22 cellular contexts compared by ENCODE assay signal in the genomic region with DNA sequence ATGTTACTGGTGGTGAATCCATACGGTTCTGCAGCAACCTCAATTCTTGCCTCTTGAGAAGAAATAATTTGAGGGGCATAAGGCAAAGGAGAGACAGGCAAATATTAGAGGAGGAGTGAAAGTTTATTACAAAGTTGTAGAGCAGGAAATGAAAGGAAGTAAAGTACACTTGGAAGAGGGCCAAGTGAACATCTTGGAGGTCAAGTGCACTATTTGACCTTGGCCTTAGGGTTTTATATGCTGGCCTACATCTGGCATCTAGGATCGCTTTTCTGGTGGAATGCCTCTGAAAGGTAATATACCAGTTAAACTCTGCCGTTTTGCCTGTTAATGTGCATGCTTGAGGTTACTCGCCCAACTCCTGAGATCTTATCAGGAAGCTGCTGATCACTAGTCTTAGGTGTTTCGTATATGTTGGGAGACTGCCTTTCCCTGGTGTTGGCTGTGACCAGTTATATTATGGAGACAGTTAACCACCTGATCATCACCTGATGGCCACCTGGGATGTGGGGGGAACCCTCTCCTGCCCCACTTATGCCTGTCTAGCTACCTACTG.
DNase-seq lines count a peak whose midpoint lies in the region; ATAC-seq, FAIRE-seq and TF ChIP-seq lines count a peak whose summit lies in the region.
"Had no signal": no experiment of that assay in that cellular context is flagged by ENCODE, and none has a peak within 500 bp of the region (broad histone marks: within the 10 kb centered on the region; RNA-seq: fewer than 3 reads in every experiment).

No MANE protein-coding gene starts in this region.

- no peak overlapping the region for H3K4me3 Mint-ChIP-seq in activated T-helper 2 cell treated with anti-CD3 and anti-CD28 coated beads, Interferon-gamma antibody, Interleukin-2, Interleukin-4, amounts not matched to agents 10 μg/mL and 5 μg/mL and 100 μg/mL, durations not matched to agents 14 hours and 24 hours and 36 hours (ENCODE audit: low read depth)
- H3K4me3 Mint-ChIP-seq: B cell; CD4-positive, alpha-beta T cell; HFFc6; T-cell had no signal

- H3K4me1 ChIP-seq in mammary epithelial cell (ENCODE audit: insufficient read depth, low read length) (no peaks in the 10 kb centered on the region), breast epithelium (no peaks in the 10 kb centered on the region), small intestine (ENCODE audit: control insufficient read depth in 2 of 2, insufficient read depth in 1 of 2, low read depth in 1 of 2, low read length in 1 of 2) (no peaks in the 10 kb centered on the region)

- TF ChIP-seq CTCF in mammary epithelial cell (conservative IDR thresholded peaks at IDR 0.05 in 1 of 2, IDR thresholded peaks at IDR 0.05 in 1 of 2; ENCODE audit: extremely low read depth in 1 of 2, insufficient read depth in 1 of 2, low read depth in 1 of 2, low read length in 2 of 2): no peak
- no peak for TF ChIP-seq CTCF in breast epithelium (IDR thresholded peaks at IDR 0.05)

- H3K9me3 ChIP-seq in mammary epithelial cell (replicated peaks; ENCODE audit: insufficient read depth, low read length) (no peaks in the 10 kb centered on the region), breast epithelium (no peaks in the 10 kb centered on the region), small intestine (ENCODE audit: control insufficient read depth, low read depth) (no peaks in the 10 kb centered on the region)

- in situ Hi-C loops in mammary epithelial cell (cut with MboI; ENCODE audit: low sequenced_read_pairs in 2 of 2): no loop called here

- H3K36me3 ChIP-seq in mammary epithelial cell (ENCODE audit: insufficient read depth, low read length) (peaks cover 3% of the 10 kb centered on the region), breast epithelium (no peaks in the 10 kb centered on the region), small intestine (ENCODE audit: control insufficient read depth in 2 of 2, insufficient read depth in 2 of 2, low read length in 2 of 2) (no peaks in the 10 kb centered on the region)

- TF ChIP-seq POLR2A in breast epithelium (IDR thresholded peaks at IDR 0.05): no peak

- dilution Hi-C loops in mammary epithelial cell (cut with HindIII; ENCODE audit: low sequenced_read_pairs): no loop called here

- H3K27ac ChIP-seq in mammary epithelial cell (ENCODE audit: insufficient read depth, low read depth, low read length) (no peak overlapping the region), breast epithelium (no peak overlapping the region), small intestine (ENCODE audit: low read depth in 1 of 2, low read length in 1 of 2) (no peak overlapping the region)
- H3K27ac ChIP-seq: GM23248, PC-9, SK-N-MC had no signal

- 38% methylated on average over 5 of the region's 5 CpGs for whole genome bisulfite sequencing in mammary epithelial cell (ENCODE audit: low coverage, missing lambda C conversion rate)
- WGBS in small intestine, 3 donors: 32 to 64% (median 46%) methylated on average over 5 of the region's 5 CpGs

- intact Hi-C loops in mammary epithelial cell (cut with micrococcal nuclease): no loop called here
- intact Hi-C loops in breast epithelium (cut with DNase I; ENCODE audit: low total_unique reads): no loop called here
- intact Hi-C loops in activated T-helper 2 cell treated with anti-CD3 and anti-CD28 coated beads, Interferon-gamma antibody, Interleukin-2, Interleukin-4, amounts not matched to agents 10 μg/mL and 5 μg/mL and 100 μg/mL, durations not matched to agents 14 hours and 24 hours and 36 hours (cut with micrococcal nuclease): no loop called here

- no peak overlapping the region for H3K4me2 ChIP-seq in mammary epithelial cell (ENCODE audit: insufficient read depth, low read depth, low read length)
- H3K4me2 ChIP-seq: PC-9 had no signal

- CTCF ChIA-PET in mammary epithelial cell (lab: Charles Lee; ENCODE audit: low non-redundant PET): no interaction called here

- no peaks in the 10 kb centered on the region for H3K27me3 ChIP-seq in mammary epithelial cell (ENCODE audit: insufficient read depth, low read length)
- H3K27me3 ChIP-seq in breast epithelium: no peaks in the 10 kb centered on the region
- H3K27me3 ChIP-seq in small intestine (ENCODE audit: control insufficient read depth in 2 of 2, insufficient read depth in 2 of 2, low read length in 2 of 2): no peaks in the 10 kb centered on the region

- ATAC-seq in HG03354 (IDR thresholded peaks at IDR 0.05; ENCODE audit: poor library complexity, severe bottlenecking, unreplicated experiment): no peak
- no peak for ATAC-seq in HG03039 (IDR thresholded peaks at IDR 0.05; ENCODE audit: unreplicated experiment)
- ATAC-seq: T-cell had no signal

- DNase-seq in mammary epithelial cell (peak; percentile 14), breast epithelium (ENCODE audit: low spot score in 2 of 2) (no peak), HT-29 (ENCODE audit: low spot score) (peak; percentile 49), small intestine (peak; percentile 58), NCI-H2227 treated with DMSO at 0.1 percent for 48 hours (lab: John Stamatoyannopoulos, UW) (no peak)
- DNase-seq in activated T-helper 2 cell treated with anti-CD3 and anti-CD28 coated beads, Interferon-gamma antibody, Interleukin-2, Interleukin-4, amounts not matched to agents 10 μg/mL and 5 μg/mL and 100 μg/mL, durations not matched to agents 14 hours and 24 hours and 36 hours (ENCODE audit: low spot score): no peak
- DNase-seq: CD4-positive, alpha-beta T cell; GM23248; HFFc6; Kasumi-1; MV-4-11; NCI-H1436; NCI-H2029 treated with DMSO at 0.1 percent for 48 hours; NCI-H345; NCI-H526 treated with DMSO at 0.1 percent for 48 hours; T-cell had no signal

- BruUV-seq in mammary epithelial cell (replicated peaks; lab: Mats Ljungman, UMichigan): no TSS peak

- no peaks in the 10 kb centered on the region for H3K9me3 Mint-ChIP-seq in activated T-helper 2 cell treated with anti-CD3 and anti-CD28 coated beads, Interferon-gamma antibody, Interleukin-2, Interleukin-4, amounts not matched to agents 10 μg/mL and 5 μg/mL and 100 μg/mL, durations not matched to agents 14 hours and 24 hours and 36 hours
- H3K9me3 Mint-ChIP-seq: CD4-positive, alpha-beta T cell; HFFc6; T-cell had no signal

- peak overlapping the region; percentile 47 for H3K27ac Mint-ChIP-seq in activated T-helper 2 cell treated with anti-CD3 and anti-CD28 coated beads, Interferon-gamma antibody, Interleukin-2, Interleukin-4, amounts not matched to agents 10 μg/mL and 5 μg/mL and 100 μg/mL, durations not matched to agents 14 hours and 24 hours and 36 hours
- H3K27ac Mint-ChIP-seq: B cell; CD4-positive, alpha-beta T cell; HFFc6; T-cell had no signal

- H3K4me3 ChIP-seq in mammary epithelial cell (replicated peaks in 1 of 3; ENCODE audit: insufficient read depth in 1 of 3, low read depth in 2 of 3, low read length in 3 of 3) (no peak overlapping the region), breast epithelium (no peak overlapping the region), small intestine (ENCODE audit: low read depth in 1 of 2, low read length in 2 of 2) (no peak overlapping the region)
- H3K4me3 ChIP-seq: GM23248, PC-9, SK-N-MC had no signal

- FAIRE-seq in small intestine (lab: Jason Lieb, UNC): no peak
- FAIRE-seq: GM18507 had no signal

- no peaks in the 10 kb centered on the region for H4K20me1 ChIP-seq in mammary epithelial cell (ENCODE audit: insufficient read depth, low read length)

- H3K79me2 ChIP-seq in mammary epithelial cell (ENCODE audit: insufficient read depth, low read length): no peaks in the 10 kb centered on the region

- no peak overlapping the region for H3K9ac ChIP-seq in mammary epithelial cell (ENCODE audit: insufficient read depth, low read length)
- H3K9ac ChIP-seq: GM23248 had no signal

- no peak overlapping the region for H2AFZ ChIP-seq in mammary epithelial cell (ENCODE audit: low read depth, low read length)
- H2AFZ ChIP-seq: GM23248, PC-9 had no signal

- peaks cover 12% of the 10 kb centered on the region for H3K36me3 Mint-ChIP-seq in activated T-helper 2 cell treated with anti-CD3 and anti-CD28 coated beads, Interferon-gamma antibody, Interleukin-2, Interleukin-4, amounts not matched to agents 10 μg/mL and 5 μg/mL and 100 μg/mL, durations not matched to agents 14 hours and 24 hours and 36 hours (ENCODE audit: low read depth)
- H3K36me3 Mint-ChIP-seq: T-cell had no signal

- H3K4me1 Mint-ChIP-seq in activated T-helper 2 cell treated with anti-CD3 and anti-CD28 coated beads, Interferon-gamma antibody, Interleukin-2, Interleukin-4, amounts not matched to agents 10 μg/mL and 5 μg/mL and 100 μg/mL, durations not matched to agents 14 hours and 24 hours and 36 hours (ENCODE audit: low read depth): peaks cover 15% of the 10 kb centered on the region
- H3K4me1 Mint-ChIP-seq: B cell, T-cell had no signal

- no peaks in the 10 kb centered on the region for H3K27me3 Mint-ChIP-seq in activated T-helper 2 cell treated with anti-CD3 and anti-CD28 coated beads, Interferon-gamma antibody, Interleukin-2, Interleukin-4, amounts not matched to agents 10 μg/mL and 5 μg/mL and 100 μg/mL, durations not matched to agents 14 hours and 24 hours and 36 hours (ENCODE audit: low read depth)
- H3K27me3 Mint-ChIP-seq: B cell; CD4-positive, alpha-beta T cell; T-cell had no signal

Comparison
In these comparisons a context has a peak if more than half of its experiments do, and no peak if none do; other contexts are left out.
1. DNase-seq: peak in mammary epithelial cell (single experiment), HT-29 (single experiment) and small intestine (single experiment); none in breast epithelium (0 of 2), activated T-helper 2 cell treated with anti-CD3 and anti-CD28 coated beads, Interferon-gamma antibody, Interleukin-2, Interleukin-4, amounts not matched to agents 10 μg/mL and 5 μg/mL and 100 μg/mL, durations not matched to agents 14 hours and 24 hours and 36 hours (single experiment) and NCI-H2227 treated with DMSO at 0.1 percent for 48 hours (single experiment).